ENCODE assay signal across 8 cellular contexts in genomic region chr2:99503662-99504416, GRCh38. TPM values are rescaled to one million over a fixed set of nuclear protein-coding genes. Genes with fewer than 3 reads are reported as not detected.
DNase-seq lines count a peak whose midpoint lies in the region; ATAC-seq, FAIRE-seq and TF ChIP-seq lines count a peak whose summit lies in the region.
"Not testable (repeated sequence)": the region's sequence is repeated elsewhere in the genome, so short reads cannot be mapped to it uniquely, and the experiment has no call there.

No MANE protein-coding gene starts in this region.

- TF ChIP-seq POLR2A in HCT116 (IDR thresholded peaks at IDR 0.05; ENCODE audit: borderline replicate concordance, extremely low read depth, insufficient read depth, insufficient read length); GM12878 (IDR thresholded peaks at IDR 0.05; ENCODE audit: low read depth, low read length): not testable (repeated sequence)

- not testable (repeated sequence) for H3K9ac ChIP-seq in HCT116 (ENCODE audit: low read length); GM12878 (ENCODE audit: control insufficient read depth, insufficient read depth, low read length)
- H3K9ac ChIP-seq in smooth muscle cell (ENCODE audit: low read depth): peak overlapping the region; percentile 23

- TF ChIP-seq CTCF in HCT116 (IDR thresholded peaks at IDR 0.05 in 2 of 3, conservative IDR thresholded peaks at IDR 0.05 in 1 of 3; ENCODE audit: borderline replicate concordance in 1 of 3, insufficient read depth in 1 of 3, low read depth in 2 of 3, low read length in 2 of 3); GM12878 (IDR thresholded peaks at IDR 0.05 in 2 of 3, conservative IDR thresholded peaks at IDR 0.05 in 1 of 3; ENCODE audit: control insufficient read depth in 2 of 3, extremely low read depth in 1 of 3, insufficient read depth in 1 of 3, low read depth in 3 of 3, low read length in 3 of 3); left lung (IDR thresholded peaks at IDR 0.05); smooth muscle cell (IDR thresholded peaks at IDR 0.05; ENCODE audit: borderline replicate concordance, insufficient read depth, poor library complexity, severe bottlenecking): not testable (repeated sequence)

- not testable (repeated sequence) for TF ChIP-seq RAD21 in HCT116 (IDR thresholded peaks at IDR 0.05; ENCODE audit: low read depth); GM12878 (IDR thresholded peaks at IDR 0.05; ENCODE audit: insufficient read depth, low read depth, low read length)

- not testable (repeated sequence) for H3K27me3 ChIP-seq in HCT116 (ENCODE audit: insufficient read depth, low read length); GM12878 (replicated peaks in 1 of 2; ENCODE audit: control insufficient read depth in 2 of 2, insufficient read depth in 2 of 2, low read length in 1 of 2); esophagus (ENCODE audit: control insufficient read depth in 1 of 2, insufficient read depth in 2 of 2, low read length in 2 of 2); left lung; smooth muscle cell (ENCODE audit: low read depth)

- intact Hi-C loops in HCT116 (cut with micrococcal nuclease); activated CD4-positive, alpha-beta memory T cell treated with anti-CD3 and anti-CD28 coated beads for 36 hours (cut with micrococcal nuclease); GM12878 (cut with micrococcal nuclease; ENCODE audit: unreplicated experiment); left lung (cut with DNase I): not testable (repeated sequence)

- BruUV-seq in HCT116 (replicated peaks; lab: Mats Ljungman, UMichigan); GM12878 (replicated peaks; lab: Mats Ljungman, UMichigan): not testable (repeated sequence)

- FAIRE-seq in GM12878 (lab: Jason Lieb, UNC): not testable (repeated sequence)

- H3K27ac ChIP-seq in HCT116 (ENCODE audit: low read depth, low read length) (peak overlapping the region; percentile 19; the same call in 1 of the 2 replicates), esophagus (ENCODE audit: low read depth in 2 of 2, low read length in 1 of 2) (peak overlapping the region; percentile 53 to 62), left lung (peak overlapping the region; percentile 55 to 78), smooth muscle cell (ENCODE audit: low read depth) (peak overlapping the region; percentile 45), urinary bladder (ENCODE audit: low read depth) (peak overlapping the region; percentile 18)
- H3K27ac ChIP-seq in GM12878 (ENCODE audit: control insufficient read depth, insufficient read depth): not testable (repeated sequence)

- RAD21 ChIA-PET in HCT116 (lab: Charles Lee; ENCODE audit: low non-redundant PET in 1 of 2, low total read pairs in 2 of 2, uncharacterized antibody in 2 of 2, unreplicated experiment in 2 of 2): interaction anchor here in 1 of 2 experiments (0.6 kb wide), 1 partner anchor 322 kb away, joined by 3 read pairs; no protein-coding TSS in a partner anchor
- RAD21 ChIA-PET in GM12878 (lab: Charles Lee; ENCODE audit: unreplicated experiment): not testable (repeated sequence)

- not testable (repeated sequence) for H3K4me3 ChIP-seq in HCT116 (replicated peaks in 1 of 2; ENCODE audit: low read depth in 1 of 2, low read length in 2 of 2); GM12878; esophagus (ENCODE audit: low read depth in 1 of 2, low read length in 2 of 2); left lung; smooth muscle cell; urinary bladder (ENCODE audit: low read depth, low read length)

- not testable (repeated sequence) for H3K9me3 Mint-ChIP-seq in activated CD4-positive, alpha-beta memory T cell treated with anti-CD3 and anti-CD28 coated beads for 36 hours

- H3F3A ChIP-seq in smooth muscle cell (ENCODE audit: low read depth): not testable (repeated sequence)

- 66% methylated on average over 8 of the region's 8 CpGs for WGBS in GM12878 (ENCODE audit: insufficient coverage, insufficient replicate concordance, low lambda C conversion rate, missing lambda C conversion rate)
- WGBS in esophagus, 2 donors: 74 to 75% methylated on average over 8 of the region's 8 CpGs
- 89% methylated on average over 8 of the region's 8 CpGs for WGBS in smooth muscle cell (ENCODE audit: low lambda C conversion rate)
- WGBS in urinary bladder: 85% methylated on average over 8 of the region's 8 CpGs

- POLR2A ChIA-PET in HCT116 (lab: Charles Lee); activated CD4-positive, alpha-beta memory T cell treated with anti-CD3 and anti-CD28 coated beads for 36 hours (lab: Charles Lee); GM12878 (lab: Charles Lee): not testable (repeated sequence)

- H3K9me2 ChIP-seq in HCT116 (ENCODE audit: insufficient read depth): not testable (repeated sequence)

- H3K4me1 Mint-ChIP-seq in activated CD4-positive, alpha-beta memory T cell treated with anti-CD3 and anti-CD28 coated beads for 36 hours (ENCODE audit: low read depth): peaks cover 18% of the 10 kb centered on the region

- H3K9me3 ChIP-seq in HCT116 (ENCODE audit: control insufficient read depth in 1 of 2, insufficient read depth in 1 of 2, low read depth in 1 of 2, low read length in 2 of 2); GM12878 (replicated peaks; ENCODE audit: control insufficient read depth, insufficient read depth, low read length); esophagus (ENCODE audit: control insufficient read depth in 2 of 2, insufficient read depth in 1 of 2, low read depth in 1 of 2, low read length in 1 of 2); left lung; smooth muscle cell (replicated peaks; ENCODE audit: low read depth): not testable (repeated sequence)

- TF ChIP-seq EP300 in GM12878 (IDR thresholded peaks at IDR 0.05; ENCODE audit: borderline replicate concordance in 1 of 2, control insufficient read depth in 1 of 2, low read depth in 2 of 2, low read length in 2 of 2): not testable (repeated sequence)

- SMC1A ChIA-PET in GM12878 (lab: Charles Lee; ENCODE audit: uncharacterized antibody, unreplicated experiment): interaction anchor here (0.5 kb wide), 1 partner anchor 378 kb away, joined by 3 read pairs; no protein-coding TSS in a partner anchor

- peaks cover 9 to 18% of the 10 kb centered on the region in 2 experiments for H3K4me1 ChIP-seq in HCT116 (ENCODE audit: control insufficient read depth in 1 of 2, insufficient read depth in 2 of 2, low read length in 2 of 2)
- H3K4me1 ChIP-seq in GM12878 (ENCODE audit: control insufficient read depth, insufficient read depth, low read length); esophagus (ENCODE audit: control insufficient read depth in 2 of 2, insufficient read depth in 2 of 2, low read length in 1 of 2); left lung; smooth muscle cell (ENCODE audit: low read depth); urinary bladder (ENCODE audit: insufficient read depth): not testable (repeated sequence)

- peak; percentile 67 for DNase-seq in HCT116 (ENCODE audit: low read depth, low spot score)
- DNase-seq in NCI-H69 (lab: John Stamatoyannopoulos, UW): peak; percentile 43
- peak; percentile 45 for DNase-seq in activated CD4-positive, alpha-beta memory T cell treated with anti-CD3 and anti-CD28 coated beads for 36 hours
- DNase-seq in GM12878 (ENCODE audit: low read depth, low spot score); smooth muscle cell (lab: John Stamatoyannopoulos, UW; ENCODE audit: unreplicated experiment): not testable (repeated sequence)
- DNase-seq in left lung: peak in 1 of 2 donors; percentile 38

- in situ Hi-C loops in GM12878 (cut with MboI): not testable (repeated sequence)

- not testable (repeated sequence) for H4K20me1 ChIP-seq in HCT116 (ENCODE audit: insufficient read depth); GM12878 (ENCODE audit: control insufficient read depth, insufficient read depth); smooth muscle cell (ENCODE audit: low read depth)

- ATAC-seq in HCT116 (peak; percentile 73), left lung (peak; percentile 22)
- ATAC-seq in GM12878: not testable (repeated sequence)

- H2AFZ ChIP-seq in HCT116 (ENCODE audit: low read depth, low read length, poor library complexity, severe bottlenecking): peak overlapping the region; percentile 63
- H2AFZ ChIP-seq in GM12878 (ENCODE audit: control insufficient read depth, low read depth, low read length); smooth muscle cell (ENCODE audit: low read depth): not testable (repeated sequence)

- H3K27ac Mint-ChIP-seq in activated CD4-positive, alpha-beta memory T cell treated with anti-CD3 and anti-CD28 coated beads for 36 hours: peak overlapping the region; percentile 4

- H3K36me3 Mint-ChIP-seq in activated CD4-positive, alpha-beta memory T cell treated with anti-CD3 and anti-CD28 coated beads for 36 hours: not testable (repeated sequence)

- not testable (repeated sequence) for H3K36me3 ChIP-seq in HCT116 (ENCODE audit: control insufficient read depth in 1 of 2, insufficient read depth in 2 of 2, low read length in 2 of 2); GM12878 (ENCODE audit: control insufficient read depth in 2 of 2, insufficient read depth in 2 of 2, low read length in 1 of 2); esophagus (ENCODE audit: control insufficient read depth in 2 of 2, insufficient read depth in 2 of 2, low read length in 1 of 2); left lung; smooth muscle cell (ENCODE audit: low read depth); urinary bladder (ENCODE audit: insufficient read depth)

- not testable (repeated sequence) for H3K79me2 ChIP-seq in HCT116 (ENCODE audit: insufficient read depth, low read length); GM12878 (ENCODE audit: control insufficient read depth, insufficient read depth, low read length); smooth muscle cell (ENCODE audit: low read depth)

- H3K4me2 ChIP-seq in HCT116 (ENCODE audit: low read length): peak overlapping the region; percentile 35; the same call in 1 of the 2 replicates
- not testable (repeated sequence) for H3K4me2 ChIP-seq in GM12878 (ENCODE audit: control insufficient read depth, insufficient read depth); smooth muscle cell

- CTCF ChIA-PET in HCT116 (lab: Charles Lee): not testable (repeated sequence)
- CTCF ChIA-PET in activated CD4-positive, alpha-beta memory T cell treated with anti-CD3 and anti-CD28 coated beads for 36 hours (lab: Charles Lee): interaction anchor here (0.7 to 1.5 kb wide), 2 partner anchors 14 to 466 kb away, joined by 3 to 4 read pairs; partner anchors contain the start of gene REV1
- CTCF ChIA-PET in GM12878 (lab: Yijun Ruan, JAX): interaction anchor here (1.0 kb wide), 1 partner anchor 13 kb away, joined by 3 read pairs; no protein-coding TSS in a partner anchor

- not testable (repeated sequence) for H3K27me3 Mint-ChIP-seq in activated CD4-positive, alpha-beta memory T cell treated with anti-CD3 and anti-CD28 coated beads for 36 hours

- not testable (repeated sequence) for H3K4me3 Mint-ChIP-seq in activated CD4-positive, alpha-beta memory T cell treated with anti-CD3 and anti-CD28 coated beads for 36 hours

RNA-seq across cellular contexts. Expression of gene REV1, which starts 14.0 kb away (rescaled TPM):
- total RNA-seq in HCT116 (2021; ENCODE audit: unreplicated experiment) (34.3 TPM), GM12878 (2014; rRNA removed) (37.6 and 38.9 TPM in 2 replicates), GM12878 (2014; rRNA removed; fragmentation: Illumina TruSeq; extraction: Trizol) (31.8 and 39.8 TPM in 2 replicates), GM12878 (2021) (26.0 and 30.7 TPM in 2 replicates), left lung (10 to 100 TPM; 43.7 to 51.1 TPM), smooth muscle cell (20.6 and 38.9 TPM in 2 replicates), urinary bladder (134 TPM)
- 18.2 and 18.7 TPM in 2 replicates for polyA plus RNA-seq in HCT116 (2012)
- 10 to 100 TPM; 22.6 to 30.6 TPM for total RNA-seq in activated CD4-positive, alpha-beta memory T cell treated with anti-CD3 and anti-CD28 coated beads for 36 hours
- total RNA-seq in GM12878 (2013; cell fraction: nucleolus; rRNA removed): 240 and 257 TPM in 2 replicates
- 17.0 TPM for polyA plus RNA-seq in GM12878 (2011; ENCODE audit: low read depth)
- polyA plus RNA-seq in GM12878 (2011; rRNA removed) (46.8 and 52.3 TPM in 2 replicates), GM12878 (2014; fragmentation: Illumina TruSeq; extraction: Trizol) (30.0 and 42.1 TPM in 2 replicates), GM12878 (2014; fragmentation: Nextera tagmentation; extraction: Ambion mirVana) (10 to 100 TPM; 11.3 to 12.9 TPM), GM12878 (2014; rRNA removed) (23.5 and 27.9 TPM in 2 replicates), GM12878 (2016; fragmentation: Nextera tagmentation; extraction: Ambion mirVana) (10 to 100 TPM; 20.0 to 22.4 TPM), esophagus (10 to 100 TPM; 16.2 to 20.3 TPM), smooth muscle cell (9.5 and 20.2 TPM in 2 replicates), urinary bladder (21.0 TPM)
- polyA plus RNA-seq in GM12878 (2011; cell fraction: cytosol; rRNA removed): 13.8 and 16.8 TPM in 2 replicates
- polyA plus RNA-seq in GM12878 (2011; cell fraction: nucleus; rRNA removed): 87.9 and 113 TPM in 2 replicates
- 21.2 and 23.1 TPM in 2 replicates for polyA plus RNA-seq in GM12878 (2012)
- 45.3 and 50.5 TPM in 2 replicates for polyA minus RNA-seq in GM12878 (2011; rRNA and poly(A)+ RNA removed)
- polyA minus RNA-seq in GM12878 (2011; cell fraction: cytosol; rRNA and poly(A)+ RNA removed): 9.8 and 13.4 TPM in 2 replicates
- 63.3 and 81.1 TPM in 2 replicates for polyA minus RNA-seq in GM12878 (2011; cell fraction: nucleus; rRNA and poly(A)+ RNA removed)
